In the genomic region with DNA sequence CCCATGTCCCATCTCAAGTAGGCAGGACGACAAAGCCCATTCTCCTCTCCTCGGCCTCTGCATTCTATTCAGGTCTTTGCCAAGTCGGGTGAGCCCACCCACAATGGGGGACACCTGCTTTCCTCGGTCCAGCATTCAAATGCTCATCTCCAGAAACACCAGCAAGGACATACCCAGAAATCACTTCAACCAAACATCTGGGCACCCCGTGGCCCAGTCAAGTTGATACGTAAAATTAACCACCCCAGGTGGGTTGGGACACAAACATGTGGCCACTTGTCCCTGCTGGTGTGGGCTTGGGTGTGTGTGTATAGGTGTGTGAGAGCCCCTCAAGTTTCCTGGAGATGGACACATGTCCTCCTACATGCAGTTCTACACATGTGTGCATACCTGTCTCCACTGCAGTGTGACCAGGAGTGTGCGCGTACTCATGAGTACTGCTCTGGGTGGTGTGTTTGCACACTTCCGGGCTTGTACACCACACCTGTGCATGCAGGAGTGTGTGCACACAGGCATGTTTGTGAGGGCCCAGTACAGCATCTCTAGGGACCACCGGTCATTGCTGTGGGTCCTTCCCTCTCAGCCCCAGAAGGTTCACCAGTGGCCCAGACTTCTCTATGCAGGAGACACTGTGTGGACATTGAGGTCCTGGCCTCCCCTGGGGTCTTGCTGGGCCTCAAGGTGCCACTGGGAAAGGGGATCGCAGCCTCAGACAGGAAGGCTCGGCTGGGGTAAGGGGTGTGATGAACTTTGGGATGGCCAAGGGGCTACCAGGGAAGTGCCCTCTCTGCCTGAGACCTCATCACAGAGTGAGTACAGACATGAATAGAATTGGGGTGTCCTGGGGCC, we compare ENCODE assay signal across 22 cellular contexts. TPM values are rescaled to one million over a fixed set of nuclear protein-coding genes. Genes with fewer than 3 reads are reported as not detected.
A peak's percentile ranks its signal among the peaks of the same experiment; 100 is the strongest.
DNase-seq lines count a peak whose midpoint lies in the region; ATAC-seq, FAIRE-seq and TF ChIP-seq lines count a peak whose summit lies in the region.
"Had no signal": no experiment of that assay in that cellular context is flagged by ENCODE, and none has a peak within 500 bp of the region (broad histone marks: within the 10 kb centered on the region; RNA-seq: fewer than 3 reads in every experiment).

No MANE protein-coding gene starts in this region.

- H3K9me3 ChIP-seq in BLaER1 (no peaks in the 10 kb centered on the region), kidney (ENCODE audit: control insufficient read depth in 1 of 2, low read length in 2 of 2) (no peaks in the 10 kb centered on the region), osteoblast (ENCODE audit: low read depth, low read length) (no peaks in the 10 kb centered on the region)
- H3K9me3 ChIP-seq: BE2C had no signal

- CTCF ChIA-PET in activated CD4-positive, alpha-beta memory T cell treated with anti-CD3 and anti-CD28 coated beads for 36 hours (lab: Charles Lee): no interaction called here

- H3K27me3 ChIP-seq in BLaER1 (no peaks in the 10 kb centered on the region), osteoblast (ENCODE audit: insufficient read depth, low read length) (peaks cover 4% of the 10 kb centered on the region)
- H3K27me3 ChIP-seq: BE2C had no signal

- H3K4me2 ChIP-seq in BLaER1 (peak overlapping the region; percentile 94), osteoblast (ENCODE audit: insufficient read depth, low read length) (no peak overlapping the region)

- POLR2A ChIA-PET in activated CD4-positive, alpha-beta memory T cell treated with anti-CD3 and anti-CD28 coated beads for 36 hours (lab: Charles Lee): no interaction called here

- H3K4me1 Mint-ChIP-seq in chondrocyte (ENCODE audit: low read depth): peaks cover 3% of the 10 kb centered on the region
- H3K4me1 Mint-ChIP-seq in activated CD4-positive, alpha-beta memory T cell treated with anti-CD3 and anti-CD28 coated beads for 36 hours (ENCODE audit: low read depth): no peaks in the 10 kb centered on the region

- H3K4me1 ChIP-seq in BLaER1 (peaks cover 98% of the 10 kb centered on the region), kidney (ENCODE audit: control insufficient read depth in 1 of 2, insufficient read depth in 1 of 2, low read depth in 1 of 2, low read length in 2 of 2) (no peaks in the 10 kb centered on the region), osteoblast (ENCODE audit: insufficient read depth, low read length) (no peaks in the 10 kb centered on the region)

- H3K9me3 Mint-ChIP-seq in chondrocyte (ENCODE audit: low read depth): no peaks in the 10 kb centered on the region
- no peaks in the 10 kb centered on the region for H3K9me3 Mint-ChIP-seq in activated CD4-positive, alpha-beta memory T cell treated with anti-CD3 and anti-CD28 coated beads for 36 hours
- H3K9me3 Mint-ChIP-seq: CD8-positive, alpha-beta T cell had no signal

- H2AFZ ChIP-seq in osteoblast (ENCODE audit: low read length): no peak overlapping the region
- H2AFZ ChIP-seq: GM23248 had no signal

- no peak overlapping the region for H3K27ac Mint-ChIP-seq in chondrocyte (ENCODE audit: unreplicated experiment)
- no peak overlapping the region for H3K27ac Mint-ChIP-seq in activated CD4-positive, alpha-beta memory T cell treated with anti-CD3 and anti-CD28 coated beads for 36 hours
- H3K27ac Mint-ChIP-seq: CD8-positive, alpha-beta T cell had no signal

- ATAC-seq in left colon: no peak
- ATAC-seq: CD8-positive, alpha-beta T cell; GM12878; K562 had no signal

- FAIRE-seq in kidney (lab: Jason Lieb, UNC): no peak
- no peak for FAIRE-seq in GM19239 (lab: Jason Lieb, UNC)
- FAIRE-seq: GM12878, K562 had no signal

- no peaks in the 10 kb centered on the region for H3K36me3 Mint-ChIP-seq in chondrocyte (ENCODE audit: low read depth)
- H3K36me3 Mint-ChIP-seq in activated CD4-positive, alpha-beta memory T cell treated with anti-CD3 and anti-CD28 coated beads for 36 hours: no peaks in the 10 kb centered on the region
- H3K36me3 Mint-ChIP-seq: CD8-positive, alpha-beta T cell had no signal

- H4K20me1 ChIP-seq in BLaER1 (no peaks in the 10 kb centered on the region), osteoblast (ENCODE audit: insufficient read depth, low read length) (no peaks in the 10 kb centered on the region)

- H3K4me3 ChIP-seq in BLaER1 (no peak overlapping the region), kidney (ENCODE audit: low read length in 2 of 2) (no peak overlapping the region), osteoblast (ENCODE audit: insufficient read depth, low read length) (no peak overlapping the region)
- H3K4me3 ChIP-seq: GM12878, GM23248, K562 had no signal

- intact Hi-C loops in kidney (cut with DNase I): no loop called here
- intact Hi-C loops in left colon (cut with DNase I, micrococcal nuclease): no loop called here
- intact Hi-C loops in activated CD4-positive, alpha-beta memory T cell treated with anti-CD3 and anti-CD28 coated beads for 36 hours (cut with micrococcal nuclease): no loop called here

- no peaks in the 10 kb centered on the region for H3K79me2 ChIP-seq in osteoblast (ENCODE audit: insufficient read depth, low read length)

- DNase-seq in chondrocyte (ENCODE audit: low spot score) (peak; percentile 56), kidney (peak; percentile 13), osteoblast (ENCODE audit: insufficient read length, low spot score, missing footprints) (peak; percentile 58), NCI-H2227 (lab: John Stamatoyannopoulos, UW; ENCODE audit: unreplicated experiment) (no peak), left colon (no peak), GM19239 (ENCODE audit: insufficient read length, low spot score) (no peak)
- no peak for DNase-seq in activated CD4-positive, alpha-beta memory T cell treated with anti-CD3 and anti-CD28 coated beads for 36 hours
- DNase-seq: BE2C, Calu3, DMS53, EL, GM23248, HCEC 1CT, NCI-H1092 treated with DMSO at 0.1 percent for 48 hours, NCI-H2081, NCI-H2171 treated with DMSO at 0.1 percent for 48 hours, NCI-H510A, NCI-H774 had no signal

- TF ChIP-seq CTCF in chondrocyte (IDR thresholded peaks at IDR 0.05) (no peak), kidney (IDR thresholded peaks at IDR 0.05; ENCODE audit: borderline replicate concordance, extremely low read depth, insufficient read depth) (no peak), osteoblast (IDR thresholded peaks at IDR 0.05; ENCODE audit: extremely low read depth, low read depth, low read length) (no peak)

- H3K27ac ChIP-seq in BLaER1 (peak overlapping the region; percentile 94), kidney (ENCODE audit: low read depth in 2 of 2, low read length in 2 of 2) (no peak overlapping the region), osteoblast (ENCODE audit: low read depth, low read length) (no peak overlapping the region)
- H3K27ac ChIP-seq: GM23248 had no signal

- H3K36me3 ChIP-seq in BLaER1 (no peaks in the 10 kb centered on the region), kidney (ENCODE audit: control insufficient read depth in 1 of 2, insufficient read depth in 2 of 2, low read length in 2 of 2) (no peaks in the 10 kb centered on the region), osteoblast (ENCODE audit: insufficient read depth, low read length) (no peaks in the 10 kb centered on the region)
- H3K36me3 ChIP-seq: BE2C had no signal

- H3K9ac ChIP-seq in BLaER1: peak overlapping the region; percentile 74
- H3K9ac ChIP-seq in kidney (ENCODE audit: low read length in 2 of 2): no peak overlapping the region
- H3K9ac ChIP-seq: GM23248 had no signal

- no peak overlapping the region for H3K4me3 Mint-ChIP-seq in chondrocyte (ENCODE audit: unreplicated experiment)
- H3K4me3 Mint-ChIP-seq in activated CD4-positive, alpha-beta memory T cell treated with anti-CD3 and anti-CD28 coated beads for 36 hours: no peak overlapping the region
- H3K4me3 Mint-ChIP-seq: CD8-positive, alpha-beta T cell had no signal

- no peaks in the 10 kb centered on the region for H3K27me3 Mint-ChIP-seq in chondrocyte (ENCODE audit: low read depth)
- H3K27me3 Mint-ChIP-seq in activated CD4-positive, alpha-beta memory T cell treated with anti-CD3 and anti-CD28 coated beads for 36 hours: peaks cover 2% of the 10 kb centered on the region

RNA-seq across cellular contexts. Expression of gene RXRA, which starts 35.4 kb away (rescaled TPM):
- total RNA-seq in chondrocyte: 27.3 to 28.2 TPM (median 27.9 TPM) in 3 replicates
- 49.5 TPM for total RNA-seq in kidney
- polyA plus RNA-seq in kidney (ENCODE audit: insufficient read depth, low read depth, low replicate concordance): 24.0 TPM
- 25.3 and 26.4 TPM in 2 replicates for total RNA-seq in osteoblast
- 10 to 100 TPM; 68.3 to 88.9 TPM for total RNA-seq in left colon
- 10 to 100 TPM; 22.1 to 22.5 TPM for total RNA-seq in activated CD4-positive, alpha-beta memory T cell treated with anti-CD3 and anti-CD28 coated beads for 36 hours

Comparison
In these comparisons a context has a peak if more than half of its experiments do, and no peak if none do; other contexts are left out.
1. DNase-seq: peak in chondrocyte (single experiment), kidney (single experiment) and osteoblast (single experiment); none in NCI-H2227 (single experiment), left colon (0 of 2), activated CD4-positive, alpha-beta memory T cell treated with anti-CD3 and anti-CD28 coated beads for 36 hours (single experiment) and GM19239 (single experiment).